ENCODE assay signal across 8 cellular contexts in genomic region chr13:31797154-31797775, GRCh38. TPM values are rescaled to one million over a fixed set of nuclear protein-coding genes. Genes with fewer than 3 reads are reported as not detected.
DNase-seq lines count a peak whose midpoint lies in the region; ATAC-seq and TF ChIP-seq lines count a peak whose summit lies in the region.

No MANE protein-coding gene starts in this region.

- H3K4me2 ChIP-seq in DND-41 (ENCODE audit: insufficient read depth, low read length), result no peak overlapping the region

- ATAC-seq in DND-41 (ENCODE audit: insufficient read depth, low read depth) (no peak), omental fat pad (ENCODE audit: low FRiP score) (peak; percentile 20), HG03442 (IDR thresholded peaks at IDR 0.05; ENCODE audit: unreplicated experiment) (no peak), GM18873 (IDR thresholded peaks at IDR 0.05; ENCODE audit: low FRiP score, unreplicated experiment) (no peak)

- H3K9me3 ChIP-seq in DND-41 (ENCODE audit: insufficient read depth, low read length, severe bottlenecking) (no peaks in the 10 kb centered on the region), Peyer's patch (no peaks in the 10 kb centered on the region)

- no peaks in the 10 kb centered on the region for H3K79me2 ChIP-seq in DND-41 (ENCODE audit: insufficient read depth, low read length)

- H3K27me3 ChIP-seq in DND-41 (ENCODE audit: insufficient read depth, low read length, poor library complexity) (no peaks in the 10 kb centered on the region), Peyer's patch (no peaks in the 10 kb centered on the region)

- no peak overlapping the region for H2AFZ ChIP-seq in DND-41 (ENCODE audit: low read depth, low read length)

- H3K4me3 ChIP-seq in DND-41 (ENCODE audit: low read depth in 1 of 2, low read length in 2 of 2) (no peak overlapping the region), Peyer's patch (no peak overlapping the region)

- no peak overlapping the region for H3K9ac ChIP-seq in DND-41 (ENCODE audit: low read depth, low read length)

- no peak for TF ChIP-seq POLR2A in Peyer's patch (IDR thresholded peaks at IDR 0.05)

- H4K20me1 ChIP-seq in DND-41 (ENCODE audit: insufficient read depth, low read length), result no peaks in the 10 kb centered on the region

- H3K4me1 ChIP-seq in DND-41 (ENCODE audit: insufficient read depth, low read length) (no peaks in the 10 kb centered on the region), Peyer's patch (no peaks in the 10 kb centered on the region)

- TF ChIP-seq CTCF in DND-41 (IDR thresholded peaks at IDR 0.05; ENCODE audit: borderline replicate concordance, extremely low read depth, low read length, poor library complexity, severe bottlenecking) (peak; percentile 24), omental fat pad (IDR thresholded peaks at IDR 0.05) (no peak), Peyer's patch (IDR thresholded peaks at IDR 0.05) (peak in 3 of 6 experiments; percentile 31 to 35 (median 34))

- H3K36me3 ChIP-seq in DND-41 (ENCODE audit: insufficient read depth, low read length) (no peaks in the 10 kb centered on the region), Peyer's patch (no peaks in the 10 kb centered on the region)

- DNase-seq in DND-41 (no peak), NCI-H2227 treated with DMSO at 0.1 percent for 48 hours (lab: John Stamatoyannopoulos, UW) (peak; percentile 45), dermis microvascular lymphatic vessel endothelial cell (ENCODE audit: low read depth in 2 of 2) (peak; percentile 18 to 50), omental fat pad (ENCODE audit: low spot score) (no peak), Peyer's patch (no peak), T1000 (lab: John Stamatoyannopoulos, UW) (no peak)

- H3K27ac ChIP-seq in DND-41 (ENCODE audit: low read length) (no peak overlapping the region), Peyer's patch (no peak overlapping the region)

RNA-seq across cellular contexts. Expression of gene RXFP2, which starts 57.9 kb away (rescaled TPM):
- total RNA-seq in dermis microvascular lymphatic vessel endothelial cell (not detected in 2 replicates), omental fat pad (under 1 TPM in 1 of 4 donors, not detected in 3; 0.63 TPM), Peyer's patch (not detected)

Comparison
In these comparisons a context has a peak if more than half of its experiments do, and no peak if none do; other contexts are left out.
1. DNase-seq: peak in NCI-H2227 treated with DMSO at 0.1 percent for 48 hours (single experiment) and dermis microvascular lymphatic vessel endothelial cell (2 of 2); none in DND-41 (single experiment), omental fat pad (single experiment), Peyer's patch (0 of 3) and T1000 (single experiment).